ENCODE assay signal across 18 cellular contexts in the genomic region with DNA sequence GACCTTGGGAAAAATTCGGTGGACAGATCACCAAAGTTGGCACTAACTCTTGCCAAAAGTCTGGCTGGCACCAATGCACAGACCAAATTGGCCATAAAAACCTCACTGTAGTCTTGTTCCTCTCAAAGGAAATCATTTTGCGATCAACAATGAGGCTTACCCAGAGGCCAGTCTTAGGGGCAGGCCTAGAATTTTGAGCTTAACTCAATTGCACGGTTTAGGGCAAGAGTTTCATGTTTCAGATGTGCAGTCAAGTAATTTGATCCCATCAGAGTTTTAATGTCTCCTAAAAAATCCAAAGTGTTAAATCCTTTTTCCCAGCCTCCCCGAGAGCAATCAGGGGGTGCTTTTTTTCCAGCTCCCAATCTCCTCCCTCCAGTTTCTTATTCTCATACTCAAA. TPM values are rescaled to one million over a fixed set of nuclear protein-coding genes. Genes with fewer than 3 reads are reported as not detected.
"Had no signal": no experiment of that assay in that cellular context is flagged by ENCODE, and none has a peak within 500 bp of the region (broad histone marks: within the 10 kb centered on the region; RNA-seq: fewer than 3 reads in every experiment).

No MANE protein-coding gene starts in this region.

- H3K36me3 ChIP-seq: gastroesophageal sphincter, heart right ventricle, left ventricle myocardium inferior, upper lobe of left lung had no signal

- ATAC-seq: gastroesophageal sphincter; heart right ventricle; natural killer cell treated with Interleukin-12 subunit alpha and Interleukin-12 subunit beta and Interleukin-15 and Interleukin-18, amount 100 ng/mL, for 72 hours; right cardiac atrium had no signal

- H3K9me3 ChIP-seq: gastroesophageal sphincter, heart right ventricle, left ventricle myocardium inferior, upper lobe of left lung had no signal

- H3K4me3 ChIP-seq: gastroesophageal sphincter, heart right ventricle, left ventricle myocardium inferior, skin epidermis, upper lobe of left lung had no signal

- H3K27ac ChIP-seq: gastroesophageal sphincter, heart right ventricle, left ventricle myocardium inferior, skin epidermis, upper lobe of left lung had no signal

- H3K4me1 ChIP-seq: gastroesophageal sphincter, upper lobe of left lung had no signal

- H3K27me3 ChIP-seq: gastroesophageal sphincter, heart right ventricle, upper lobe of left lung had no signal

- DNase-seq: activated B cell treated with CpG ODN at 0.5 μM for 24 hours; activated CD4-positive, alpha-beta T cell treated with anti-CD3 and anti-CD28 coated beads, Interleukin-2, amount 10 ng/mL, durations not matched to agents 7 days and 5 days; activated naive CD8-positive, alpha-beta T cell treated with anti-CD3 and anti-CD28 coated beads, Interleukin-2, amount 10 ng/mL, durations not matched to agents 7 days and 5 days; endodermal cell; heart right ventricle; left ventricle myocardium inferior; mesenchymal stem cell; right cardiac atrium; stimulated activated CD4-positive, alpha-beta T cell treated with anti-CD3 and anti-CD28 coated beads, Interleukin-4, amount 100 ng/mL, for 24 hours; stimulated activated naive CD4-positive, alpha-beta T cell treated with Interleukin-2 at 50 U/mL for 16 hours; substantia nigra; T-helper 2 cell; upper lobe of left lung had no signal

RNA-seq across cellular contexts. Expression of gene MPPED2, which starts 19.0 kb away (rescaled TPM):
- total RNA-seq: activated naive CD8-positive, alpha-beta T cell treated with anti-CD3 and anti-CD28 coated beads, Interleukin-2, amount 10 ng/mL, durations not matched to agents 7 days and 5 days; activated T-helper 1 cell treated with anti-CD3 and anti-CD28 coated beads, Interleukin-12 subunit alpha, Interleukin-12 subunit beta, Interleukin-2, Interleukin-4 antibody, amounts not matched to agents 30 ng/mL and 10 ng/mL and 1 ng/mL, durations not matched to agents 14 hours and 24 hours and 36 hours; chondrocyte had no signal
